9 cellular contexts compared by ENCODE assay signal in the genomic region with DNA sequence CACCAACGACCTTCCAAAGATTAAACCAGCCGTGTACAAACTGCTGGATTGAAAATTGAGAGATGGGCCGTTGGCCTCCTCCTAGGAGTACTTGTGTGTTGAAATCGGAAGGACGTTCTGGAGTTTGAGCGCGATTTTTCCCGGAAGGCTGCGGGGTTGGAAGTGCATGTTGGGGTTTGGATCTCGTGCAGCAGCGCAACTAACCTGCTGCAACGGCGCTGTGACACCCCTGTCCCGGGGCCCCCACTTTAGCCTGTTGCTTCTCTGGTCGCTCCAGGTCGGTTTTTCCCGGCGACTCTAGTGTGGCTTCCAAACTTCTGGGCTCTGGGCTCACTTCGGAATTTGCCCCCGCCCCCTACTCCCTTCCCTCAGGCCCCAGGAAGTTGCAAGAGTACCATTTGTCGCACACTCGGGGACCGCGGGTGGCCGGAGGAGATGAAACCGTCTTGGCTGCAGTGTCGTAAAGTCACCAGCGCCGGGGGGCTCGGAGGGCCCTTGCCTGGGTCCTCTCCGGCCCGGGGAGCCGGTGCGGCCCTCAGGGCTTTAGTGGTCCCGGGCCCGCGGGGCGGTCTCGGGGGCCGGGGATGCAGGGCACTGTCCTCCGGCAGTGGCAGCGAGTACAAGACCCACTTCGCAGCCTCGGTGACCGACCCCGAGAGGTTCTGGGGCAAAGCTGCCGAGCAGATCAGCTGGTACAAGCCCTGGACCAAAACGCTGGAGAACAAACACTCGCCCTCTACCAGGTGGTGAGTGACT. TPM values are rescaled to one million over a fixed set of nuclear protein-coding genes. Genes with fewer than 3 reads are reported as not detected.
A peak's percentile ranks its signal among the peaks of the same experiment; 100 is the strongest.
DNase-seq lines count a peak whose midpoint lies in the region; ATAC-seq, FAIRE-seq and TF ChIP-seq lines count a peak whose summit lies in the region.
"Had no signal": no experiment of that assay in that cellular context is flagged by ENCODE, and none has a peak within 500 bp of the region (broad histone marks: within the 10 kb centered on the region; RNA-seq: fewer than 3 reads in every experiment).

TSS of gene ACSS3 (plus strand) at position 394 of the 756 bp plus-strand sequence. CDS start at position 436, 42 bp downstream.

- FAIRE-seq in RCC 7860 (lab: Jason Lieb, UNC): no peak
- FAIRE-seq: GM12878 had no signal

- POLR2A ChIA-PET in activated CD4-positive, alpha-beta T cell treated with anti-CD3 and anti-CD28 coated beads for 36 hours (lab: Charles Lee): no interaction called here

- TF ChIP-seq CTCF in right atrium auricular region (IDR thresholded peaks at IDR 0.05): no peak

- CTCF ChIA-PET in activated CD4-positive, alpha-beta T cell treated with anti-CD3 and anti-CD28 coated beads for 36 hours (lab: Charles Lee): no interaction called here

- intact Hi-C loops in posterior vena cava (cut with DNase I): no loop called here
- intact Hi-C loops in activated CD4-positive, alpha-beta T cell treated with anti-CD3 and anti-CD28 coated beads for 36 hours (cut with DNase I, micrococcal nuclease): no loop called here

- H3K27me3 ChIP-seq in adipocyte (replicated peaks; ENCODE audit: control insufficient read depth, insufficient read depth, low read length) (no peaks in the 10 kb centered on the region), right atrium auricular region (no peaks in the 10 kb centered on the region)

- peak; percentile 59 for DNase-seq in Daoy (ENCODE audit: low read depth)
- peak; percentile 44 for DNase-seq in adipocyte (ENCODE audit: low read depth)
- DNase-seq in right atrium auricular region (ENCODE audit: low spot score): peak; percentile 77
- peak; percentile 82 for DNase-seq in posterior vena cava (ENCODE audit: low spot score)
- DNase-seq in NCI-H1694 (lab: John Stamatoyannopoulos, UW): no peak
- DNase-seq in RCC 7860 (ENCODE audit: low spot score): no peak
- no peak for DNase-seq in activated CD4-positive, alpha-beta T cell treated with anti-CD3 and anti-CD28 coated beads for 36 hours

- peaks cover 4% of the 10 kb centered on the region for H3K9me3 Mint-ChIP-seq in activated CD4-positive, alpha-beta T cell treated with anti-CD3 and anti-CD28 coated beads for 36 hours (ENCODE audit: low read depth)

- no peak within 1 kb of the TSS for H3K4me3 Mint-ChIP-seq in activated CD4-positive, alpha-beta T cell treated with anti-CD3 and anti-CD28 coated beads for 36 hours

- H3K4me1 Mint-ChIP-seq in activated CD4-positive, alpha-beta T cell treated with anti-CD3 and anti-CD28 coated beads for 36 hours: no peaks in the 10 kb centered on the region

- H3K9me3 ChIP-seq in adipocyte (ENCODE audit: control insufficient read depth, low read length) (no peaks in the 10 kb centered on the region), right atrium auricular region (no peaks in the 10 kb centered on the region)

- peak within 1 kb of the TSS; percentile 91 for H3K9ac ChIP-seq in adipocyte (ENCODE audit: low read length)

- H3K27me3 Mint-ChIP-seq in activated CD4-positive, alpha-beta T cell treated with anti-CD3 and anti-CD28 coated beads for 36 hours: peaks cover 21% of the 10 kb centered on the region

- H3K36me3 Mint-ChIP-seq in activated CD4-positive, alpha-beta T cell treated with anti-CD3 and anti-CD28 coated beads for 36 hours (ENCODE audit: low read depth): no peaks in the 10 kb centered on the region

- no peak within 1 kb of the TSS for H3K27ac Mint-ChIP-seq in activated CD4-positive, alpha-beta T cell treated with anti-CD3 and anti-CD28 coated beads for 36 hours

- H3K4me1 ChIP-seq in adipocyte (ENCODE audit: control insufficient read depth, insufficient read depth, low read length): peaks cover 40% of the 10 kb centered on the region
- peaks cover 0 to 26% of the 10 kb centered on the region in 2 donors for H3K4me1 ChIP-seq in right atrium auricular region

- no peak for ATAC-seq in HG03354 (IDR thresholded peaks at IDR 0.05; ENCODE audit: poor library complexity, severe bottlenecking, unreplicated experiment)
- no peak for ATAC-seq in activated CD4-positive, alpha-beta T cell treated with anti-CD3 and anti-CD28 coated beads for 36 hours
- ATAC-seq: GM12878 had no signal

- H3K27ac ChIP-seq in right atrium auricular region: peak within 1 kb of the TSS; percentile 93 to 96

- H3K36me3 ChIP-seq in adipocyte (ENCODE audit: control insufficient read depth, insufficient read depth, low read length, severe bottlenecking): no peaks in the 10 kb centered on the region
- H3K36me3 ChIP-seq in right atrium auricular region: no peaks in the 10 kb centered on the region

- H3K4me3 ChIP-seq in adipocyte (ENCODE audit: low read length) (peak within 1 kb of the TSS; percentile 95), right atrium auricular region (peak within 1 kb of the TSS; percentile 71 to 86)
- H3K4me3 ChIP-seq: GM12878 had no signal

RNA-seq across cellular contexts. Expression of gene ACSS3, which starts in this region (rescaled TPM):
- 4.2 and 7.0 TPM in 2 replicates for total RNA-seq in Daoy (2014; rRNA removed; shearing (Covaris generic))
- 10 to 100 TPM; 20.3 to 32.3 TPM for total RNA-seq in right atrium auricular region
- 10 to 100 TPM; 12.1 to 13.5 TPM for total RNA-seq in posterior vena cava
- not detected for total RNA-seq in activated CD4-positive, alpha-beta T cell treated with anti-CD3 and anti-CD28 coated beads for 36 hours

Comparison
In these comparisons a context has a peak if more than half of its experiments do, and no peak if none do; other contexts are left out.
1. DNase-seq: peak in Daoy (single experiment), adipocyte (single experiment), right atrium auricular region (single experiment) and posterior vena cava (single experiment); none in NCI-H1694 (single experiment), RCC 7860 (single experiment) and activated CD4-positive, alpha-beta T cell treated with anti-CD3 and anti-CD28 coated beads for 36 hours (single experiment).